ENCODE assay signal across 13 cellular contexts in the genomic region with DNA sequence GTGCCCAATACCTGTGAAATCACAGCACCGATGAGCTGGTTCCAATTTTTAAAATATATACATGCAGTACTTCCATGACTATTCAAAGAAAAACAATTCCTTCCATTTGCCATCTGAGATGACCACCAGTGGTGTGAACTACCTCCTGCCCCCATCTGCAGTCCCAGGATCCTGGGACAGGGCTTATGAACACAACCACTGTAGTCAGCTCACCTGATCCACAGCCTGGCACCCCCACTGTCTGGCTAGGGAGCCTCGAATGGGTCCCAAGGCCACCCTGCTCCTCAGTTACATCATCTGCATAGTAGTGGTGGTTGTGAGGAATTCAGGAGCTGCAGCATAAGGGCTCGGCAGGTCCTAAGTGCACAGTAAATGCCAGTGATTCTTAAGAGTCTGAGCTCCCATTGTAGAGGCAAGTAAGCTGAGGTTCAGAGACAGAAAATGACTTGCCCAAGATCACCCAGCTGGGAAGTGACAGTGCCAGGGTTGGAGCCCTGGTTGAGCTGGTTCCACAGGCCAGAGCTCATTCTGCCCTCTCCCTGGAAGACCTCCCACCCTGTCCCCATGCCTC. TPM values are rescaled to one million over a fixed set of nuclear protein-coding genes. Genes with fewer than 3 reads are reported as not detected.
"Had no signal": no experiment of that assay in that cellular context is flagged by ENCODE, and none has a peak within 500 bp of the region (broad histone marks: within the 10 kb centered on the region; RNA-seq: fewer than 3 reads in every experiment).

No MANE protein-coding gene starts in this region.

RNA-seq across cellular contexts. Expression of a gene that starts 2.9 kb away (rescaled TPM):
- total RNA-seq: activated CD4-positive, alpha-beta T cell treated with anti-CD3 and anti-CD28 coated beads for 36 hours; activated CD4-positive, alpha-beta T cell treated with anti-CD3 and anti-CD28 coated beads, Interleukin-2, amount 10 ng/mL, durations not matched to agents 7 days and 5 days; activated CD8-positive, alpha-beta T cell treated with anti-CD3 and anti-CD28 coated beads, Interleukin-2, amount 10 ng/mL, durations not matched to agents 7 days and 5 days; activated naive CD8-positive, alpha-beta T cell treated with anti-CD3 and anti-CD28 coated beads, Interleukin-2, amount 10 ng/mL, durations not matched to agents 7 days and 5 days; activated T-helper 2 cell treated with anti-CD3 and anti-CD28 coated beads, Interferon-gamma antibody, Interleukin-2, Interleukin-4, amounts not matched to agents 10 μg/mL and 5 μg/mL and 100 μg/mL, durations not matched to agents 14 hours and 24 hours and 36 hours; astrocyte; PC-3; Peyer's patch; SJSA1 had no signal
- polyA plus RNA-seq: K562, SK-N-SH had no signal

RNA-seq across cellular contexts. Expression of a gene that starts 3.9 kb away (rescaled TPM):
- total RNA-seq: activated CD4-positive, alpha-beta T cell treated with anti-CD3 and anti-CD28 coated beads for 36 hours; activated CD4-positive, alpha-beta T cell treated with anti-CD3 and anti-CD28 coated beads, Interleukin-2, amount 10 ng/mL, durations not matched to agents 7 days and 5 days; activated CD8-positive, alpha-beta T cell treated with anti-CD3 and anti-CD28 coated beads, Interleukin-2, amount 10 ng/mL, durations not matched to agents 7 days and 5 days; activated naive CD8-positive, alpha-beta T cell treated with anti-CD3 and anti-CD28 coated beads, Interleukin-2, amount 10 ng/mL, durations not matched to agents 7 days and 5 days; activated T-helper 2 cell treated with anti-CD3 and anti-CD28 coated beads, Interferon-gamma antibody, Interleukin-2, Interleukin-4, amounts not matched to agents 10 μg/mL and 5 μg/mL and 100 μg/mL, durations not matched to agents 14 hours and 24 hours and 36 hours; astrocyte; body of pancreas; M059J; PC-3; Peyer's patch; SJSA1 had no signal
- polyA plus RNA-seq: K562, SK-N-SH had no signal
